In the genomic region with DNA sequence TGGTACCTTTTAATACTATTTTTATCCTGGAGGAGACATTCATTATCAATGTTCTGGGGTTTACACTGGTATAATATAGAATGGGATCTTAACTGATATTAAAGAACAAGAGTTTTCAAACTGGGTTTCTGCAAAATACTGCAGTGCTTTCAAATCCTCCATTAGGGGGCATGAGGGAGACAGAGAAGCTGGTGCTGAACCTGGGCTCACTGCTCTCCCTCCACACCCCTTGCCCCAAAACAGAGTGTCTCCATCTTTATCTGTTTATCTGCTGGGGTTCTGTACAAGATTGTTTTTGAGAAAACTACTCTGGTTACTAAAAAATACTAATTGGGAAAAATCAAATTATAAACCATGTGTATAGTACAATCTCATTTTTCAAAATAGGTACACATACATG, we compare ENCODE assay signal across 12 cellular contexts. TPM values are rescaled to one million over a fixed set of nuclear protein-coding genes. Genes with fewer than 3 reads are reported as not detected.
DNase-seq lines count a peak whose midpoint lies in the region; ATAC-seq and TF ChIP-seq lines count a peak whose summit lies in the region.
"Had no signal": no experiment of that assay in that cellular context is flagged by ENCODE, and none has a peak within 500 bp of the region (broad histone marks: within the 10 kb centered on the region; RNA-seq: fewer than 3 reads in every experiment).

No MANE protein-coding gene starts in this region.

- H3K4me3 Mint-ChIP-seq in WTC11 = no peak overlapping the region
- H3K4me3 Mint-ChIP-seq in CD4-positive, alpha-beta memory T cell = no peak overlapping the region
- H3K4me3 Mint-ChIP-seq: natural killer cell had no signal

- H3K27ac ChIP-seq in CD4-positive, alpha-beta memory T cell (ENCODE audit: low read depth, low read length) = no peak overlapping the region

- ATAC-seq in WTC11 = peak; percentile 85
- ATAC-seq in left lobe of liver = peak; percentile 49
- no peak for ATAC-seq in GM19467 (IDR thresholded peaks at IDR 0.05; ENCODE audit: unreplicated experiment)
- no peak for ATAC-seq in GM18907 (IDR thresholded peaks at IDR 0.05; ENCODE audit: unreplicated experiment)
- ATAC-seq: natural killer cell had no signal

- POLR2A ChIA-PET in HEK293T (lab: Yijun Ruan, JAX) (no interaction called here), WTC11 (lab: Charles Lee) (no interaction called here)
- POLR2A ChIA-PET in CD4-positive, alpha-beta memory T cell (lab: Charles Lee; ENCODE audit: partially characterized antibody) = no interaction called here

- H3K27me3 Mint-ChIP-seq in WTC11 (ENCODE audit: low read depth) = no peaks in the 10 kb centered on the region
- H3K27me3 Mint-ChIP-seq in CD4-positive, alpha-beta memory T cell = no peaks in the 10 kb centered on the region

- no peaks in the 10 kb centered on the region for H3K36me3 Mint-ChIP-seq in WTC11
- H3K36me3 Mint-ChIP-seq in CD4-positive, alpha-beta memory T cell = no peaks in the 10 kb centered on the region
- H3K36me3 Mint-ChIP-seq: natural killer cell had no signal

- H3K4me1 ChIP-seq in CD4-positive, alpha-beta memory T cell (ENCODE audit: insufficient read depth, low read length) = no peaks in the 10 kb centered on the region

- H3K9me3 Mint-ChIP-seq in WTC11 = no peaks in the 10 kb centered on the region
- peaks cover 0 to 4% (median under 1%) of the 10 kb centered on the region in 8 donors for H3K9me3 Mint-ChIP-seq in CD4-positive, alpha-beta memory T cell

- no peaks in the 10 kb centered on the region for H3K27me3 ChIP-seq in CD4-positive, alpha-beta memory T cell (ENCODE audit: insufficient read depth, low read length)

- no peak overlapping the region for H3K27ac Mint-ChIP-seq in WTC11
- no peak overlapping the region for H3K27ac Mint-ChIP-seq in CD4-positive, alpha-beta memory T cell
- H3K27ac Mint-ChIP-seq: natural killer cell had no signal

- peak; percentile 33; the same call in 1 of the 2 replicates for TF ChIP-seq CTCF in WTC11 (IDR thresholded peaks at IDR 0.05)

- DNase-seq in DMS114 treated with DMSO at 0.1 percent for 48 hours (lab: John Stamatoyannopoulos, UW; ENCODE audit: unreplicated experiment) = peak; percentile 0
- DNase-seq in HEK293T (ENCODE audit: extremely low spot score) = peak; percentile 17
- no peak for DNase-seq in WTC11 (ENCODE audit: low spot score)
- DNase-seq in left lobe of liver (ENCODE audit: low spot score) = no peak
- no peak for DNase-seq in NCI-H1105 treated with DMSO at 0.1 percent for 48 hours (lab: John Stamatoyannopoulos, UW)
- DNase-seq in CD4-positive, alpha-beta memory T cell = no peak
- DNase-seq: activated CD4-positive, alpha-beta T cell treated with anti-CD3 and anti-CD28 coated beads, Interleukin-2, amount 50 U/mL, for 48 hours; anterior cingulate cortex; natural killer cell; NK-92 treated with Interleukin-12 subunit alpha and Interleukin-12 subunit beta, amount 100 ng/mL, for 24 hours had no signal

- CTCF ChIA-PET in HEK293T (lab: Yijun Ruan, JAX) (no interaction called here), WTC11 (lab: Charles Lee) (interaction anchor here (0.6 to 3.2 kb wide), 18 partner anchors 9 to 395 kb away, joined by 3 to 16 read pairs (median 4); no protein-coding TSS in a partner anchor)
- CTCF ChIA-PET in CD4-positive, alpha-beta memory T cell (lab: Charles Lee; ENCODE audit: partially characterized antibody) = no interaction called here

- no peak overlapping the region for H3K4me3 ChIP-seq in CD4-positive, alpha-beta memory T cell (ENCODE audit: low read length in 2 of 2)

- no peaks in the 10 kb centered on the region for H3K4me1 Mint-ChIP-seq in WTC11
- peaks cover 0 to 3% (median 1%) of the 10 kb centered on the region in 4 donors for H3K4me1 Mint-ChIP-seq in CD4-positive, alpha-beta memory T cell
- H3K4me1 Mint-ChIP-seq: natural killer cell had no signal

- H3K36me3 ChIP-seq in CD4-positive, alpha-beta memory T cell (ENCODE audit: insufficient read depth, low read length) = no peaks in the 10 kb centered on the region

- intact Hi-C loops in CD4-positive, alpha-beta memory T cell (cut with micrococcal nuclease) = no loop called here

- H3K9me3 ChIP-seq in CD4-positive, alpha-beta memory T cell (ENCODE audit: control insufficient read depth in 1 of 2, low read length in 2 of 2) = no peaks in the 10 kb centered on the region

TF ChIP-seq in HEK293T, 16 proteins besides CTCF, POLR2A, EP300 and RAD21:
- TF ChIP-seq L3MBTL2 (conservative IDR thresholded peaks at IDR 0.05) (no peak), TARDBP (IDR thresholded peaks at IDR 0.05) (no peak), LEF1 (IDR thresholded peaks at IDR 0.05; ENCODE audit: borderline replicate concordance) (no peak), BHLHE40 (IDR thresholded peaks at IDR 0.05; ENCODE audit: borderline replicate concordance) (no peak), SP1 (IDR thresholded peaks at IDR 0.05) (no peak), ELF4 (IDR thresholded peaks at IDR 0.05) (no peak), FOXA1 (IDR thresholded peaks at IDR 0.05) (no peak), FOXK2 (IDR thresholded peaks at IDR 0.05) (no peak), NFRKB (IDR thresholded peaks at IDR 0.05) (no peak), PKNOX1 (IDR thresholded peaks at IDR 0.05) (no peak), FOXM1 (IDR thresholded peaks at IDR 0.05; ENCODE audit: borderline replicate concordance) (no peak), ARNT (IDR thresholded peaks at IDR 0.05) (no peak), CTBP1 (IDR thresholded peaks at IDR 0.05; ENCODE audit: borderline replicate concordance) (no peak), ZNF384 (IDR thresholded peaks at IDR 0.05) (no peak), HDGF (IDR thresholded peaks at IDR 0.05; ENCODE audit: borderline replicate concordance) (no peak), SUZ12 (IDR thresholded peaks at IDR 0.05) (no peak)

TF ChIP-seq in WTC11, 78 proteins besides CTCF, POLR2A, EP300 and RAD21:
- no peak for TF ChIP-seq ZNF263 (CRISPR knock-in tag; IDR thresholded peaks at IDR 0.05; ENCODE audit: low read depth)
- TF ChIP-seq FOXP1 (CRISPR knock-in tag; IDR thresholded peaks at IDR 0.05; ENCODE audit: borderline replicate concordance) = no peak
- TF ChIP-seq OVOL2 (CRISPR knock-in tag; IDR thresholded peaks at IDR 0.05; ENCODE audit: borderline replicate concordance) = no peak
- TF ChIP-seq, protein P1, sequence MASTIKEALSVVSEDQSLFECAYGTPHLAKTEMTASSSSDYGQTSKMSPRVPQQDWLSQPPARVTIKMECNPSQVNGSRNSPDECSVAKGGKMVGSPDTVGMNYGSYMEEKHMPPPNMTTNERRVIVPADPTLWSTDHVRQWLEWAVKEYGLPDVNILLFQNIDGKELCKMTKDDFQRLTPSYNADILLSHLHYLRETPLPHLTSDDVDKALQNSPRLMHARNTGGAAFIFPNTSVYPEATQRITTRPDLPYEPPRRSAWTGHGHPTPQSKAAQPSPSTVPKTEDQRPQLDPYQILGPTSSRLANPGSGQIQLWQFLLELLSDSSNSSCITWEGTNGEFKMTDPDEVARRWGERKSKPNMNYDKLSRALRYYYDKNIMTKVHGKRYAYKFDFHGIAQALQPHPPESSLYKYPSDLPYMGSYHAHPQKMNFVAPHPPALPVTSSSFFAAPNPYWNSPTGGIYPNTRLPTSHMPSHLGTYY (CRISPR knock-in tag; IDR thresholded peaks at IDR 0.05) = no peak
- TF ChIP-seq, protein P2, sequence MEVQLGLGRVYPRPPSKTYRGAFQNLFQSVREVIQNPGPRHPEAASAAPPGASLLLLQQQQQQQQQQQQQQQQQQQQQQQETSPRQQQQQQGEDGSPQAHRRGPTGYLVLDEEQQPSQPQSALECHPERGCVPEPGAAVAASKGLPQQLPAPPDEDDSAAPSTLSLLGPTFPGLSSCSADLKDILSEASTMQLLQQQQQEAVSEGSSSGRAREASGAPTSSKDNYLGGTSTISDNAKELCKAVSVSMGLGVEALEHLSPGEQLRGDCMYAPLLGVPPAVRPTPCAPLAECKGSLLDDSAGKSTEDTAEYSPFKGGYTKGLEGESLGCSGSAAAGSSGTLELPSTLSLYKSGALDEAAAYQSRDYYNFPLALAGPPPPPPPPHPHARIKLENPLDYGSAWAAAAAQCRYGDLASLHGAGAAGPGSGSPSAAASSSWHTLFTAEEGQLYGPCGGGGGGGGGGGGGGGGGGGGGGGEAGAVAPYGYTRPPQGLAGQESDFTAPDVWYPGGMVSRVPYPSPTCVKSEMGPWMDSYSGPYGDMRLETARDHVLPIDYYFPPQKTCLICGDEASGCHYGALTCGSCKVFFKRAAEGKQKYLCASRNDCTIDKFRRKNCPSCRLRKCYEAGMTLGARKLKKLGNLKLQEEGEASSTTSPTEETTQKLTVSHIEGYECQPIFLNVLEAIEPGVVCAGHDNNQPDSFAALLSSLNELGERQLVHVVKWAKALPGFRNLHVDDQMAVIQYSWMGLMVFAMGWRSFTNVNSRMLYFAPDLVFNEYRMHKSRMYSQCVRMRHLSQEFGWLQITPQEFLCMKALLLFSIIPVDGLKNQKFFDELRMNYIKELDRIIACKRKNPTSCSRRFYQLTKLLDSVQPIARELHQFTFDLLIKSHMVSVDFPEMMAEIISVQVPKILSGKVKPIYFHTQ (CRISPR knock-in tag; IDR thresholded peaks at IDR 0.05) = no peak
- no peak for TF ChIP-seq ZNF138 (CRISPR knock-in tag; conservative IDR thresholded peaks at IDR 0.05)
- no peak for TF ChIP-seq RORB (CRISPR knock-in tag; IDR thresholded peaks at IDR 0.05)
- no peak for TF ChIP-seq FOXJ3 (CRISPR knock-in tag; IDR thresholded peaks at IDR 0.05; ENCODE audit: borderline replicate concordance)
- TF ChIP-seq, protein P3, sequence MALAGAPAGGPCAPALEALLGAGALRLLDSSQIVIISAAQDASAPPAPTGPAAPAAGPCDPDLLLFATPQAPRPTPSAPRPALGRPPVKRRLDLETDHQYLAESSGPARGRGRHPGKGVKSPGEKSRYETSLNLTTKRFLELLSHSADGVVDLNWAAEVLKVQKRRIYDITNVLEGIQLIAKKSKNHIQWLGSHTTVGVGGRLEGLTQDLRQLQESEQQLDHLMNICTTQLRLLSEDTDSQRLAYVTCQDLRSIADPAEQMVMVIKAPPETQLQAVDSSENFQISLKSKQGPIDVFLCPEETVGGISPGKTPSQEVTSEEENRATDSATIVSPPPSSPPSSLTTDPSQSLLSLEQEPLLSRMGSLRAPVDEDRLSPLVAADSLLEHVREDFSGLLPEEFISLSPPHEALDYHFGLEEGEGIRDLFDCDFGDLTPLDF (CRISPR knock-in tag; IDR thresholded peaks at IDR 0.05) = no peak
- TF ChIP-seq ZNF396 (CRISPR knock-in tag; IDR thresholded peaks at IDR 0.05; ENCODE audit: borderline replicate concordance) = no peak
- TF ChIP-seq SMAD4 (CRISPR knock-in tag; IDR thresholded peaks at IDR 0.05) = no peak
- no peak for TF ChIP-seq KAT7 (CRISPR knock-in tag; IDR thresholded peaks at IDR 0.05; ENCODE audit: borderline replicate concordance)

RNA-seq across cellular contexts. Expression of gene CADPS, which starts 41.7 kb away (rescaled TPM):
- total RNA-seq in WTC11 (2021) (4.3 to 7.5 TPM (median 7.0 TPM) in 3 replicates), left lobe of liver (0.10 TPM)
- not detected for total RNA-seq in CD4-positive, alpha-beta memory T cell
- polyA plus RNA-seq in CD4-positive, alpha-beta memory T cell = not detected
- total RNA-seq: natural killer cell had no signal

Comparison
In these comparisons a context has a peak if more than half of its experiments do, and no peak if none do; other contexts are left out.
1. DNase-seq: peak in DMS114 treated with DMSO at 0.1 percent for 48 hours (single experiment) and HEK293T (single experiment); none in WTC11 (single experiment), left lobe of liver (single experiment), NCI-H1105 treated with DMSO at 0.1 percent for 48 hours (single experiment) and CD4-positive, alpha-beta memory T cell (0 of 5).
2. ATAC-seq: peak in WTC11 (single experiment) and left lobe of liver (single experiment); none in GM19467 (single experiment) and GM18907 (single experiment).